Comparison of ENCODE assay signal across 17 cellular contexts in genomic region chr5:145812877-145813276, GRCh38. TPM values are rescaled to one million over a fixed set of nuclear protein-coding genes. Genes with fewer than 3 reads are reported as not detected.
"Had no signal": no experiment of that assay in that cellular context is flagged by ENCODE, and none has a peak within 500 bp of the region (broad histone marks: within the 10 kb centered on the region; RNA-seq: fewer than 3 reads in every experiment).

No MANE protein-coding gene starts in this region.

- H3K27me3 ChIP-seq: SJCRH30 had no signal

- FAIRE-seq: HepG2 had no signal

- H3K36me3 ChIP-seq: SJCRH30 had no signal

- H3K9me3 ChIP-seq: SJCRH30 had no signal

- H3K27ac ChIP-seq: KMS-11, RWPE1, SJCRH30 had no signal

- H3K4me3 ChIP-seq: SJCRH30 had no signal

- DNase-seq: MM.1S; NCI-H1436; NCI-H187; NCI-H2029 treated with DMSO at 0.1 percent for 48 hours; NCI-H2171 treated with DMSO at 0.1 percent for 48 hours; NCI-H510A treated with DMSO at 0.1 percent for 48 hours; NK-92 treated with Interleukin-12 subunit alpha and Interleukin-12 subunit beta, amount 100 ng/mL, for 24 hours; SHP77 treated with DMSO at 0.1 percent for 48 hours had no signal

- H3K9ac ChIP-seq: KMS-11 had no signal

- H3K4me1 ChIP-seq: SJCRH30 had no signal

- H3K4me2 ChIP-seq: KMS-11 had no signal

RNA-seq across cellular contexts. Expression of gene GRXCR2, which starts 59.9 kb away (rescaled TPM):
- total RNA-seq: HepG2, HT1080, IMR-90, M059J, OCI-LY7, PC-3, SJCRH30 had no signal
- polyA plus RNA-seq: HepG2, IMR-90 had no signal
